9 cellular contexts compared by ENCODE assay signal in the genomic region with DNA sequence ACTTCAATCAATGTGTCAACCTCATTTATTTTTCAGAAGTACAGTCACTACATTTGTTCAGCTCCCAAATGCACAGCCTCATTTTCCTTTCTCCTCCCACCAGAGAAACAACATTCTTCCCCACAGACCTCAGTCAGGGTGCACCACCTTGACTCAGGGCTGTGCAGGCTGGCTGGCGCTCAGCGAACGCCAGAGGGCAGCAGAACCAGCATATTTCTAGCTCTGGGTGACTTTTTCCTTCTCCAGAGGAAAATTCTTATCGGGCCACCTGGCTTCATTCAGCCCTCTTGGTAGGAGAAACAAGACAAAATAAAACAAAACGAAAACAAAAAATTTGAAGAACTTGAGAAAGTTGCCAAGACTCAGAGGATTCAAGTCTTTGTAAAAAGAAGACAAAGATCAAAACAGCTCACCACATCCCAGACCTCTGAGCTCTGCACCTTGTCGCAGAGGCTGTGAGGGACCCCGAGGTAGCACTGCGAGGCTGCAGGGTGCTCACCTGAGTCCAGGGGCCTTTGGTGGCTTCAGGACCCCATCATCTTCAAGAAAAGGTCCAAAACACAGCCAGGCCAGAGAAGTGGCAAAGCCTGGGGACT. TPM values are rescaled to one million over a fixed set of nuclear protein-coding genes. Genes with fewer than 3 reads are reported as not detected.
DNase-seq lines count a peak whose midpoint lies in the region; ATAC-seq, FAIRE-seq and TF ChIP-seq lines count a peak whose summit lies in the region.
"Had no signal": no experiment of that assay in that cellular context is flagged by ENCODE, and none has a peak within 500 bp of the region (broad histone marks: within the 10 kb centered on the region; RNA-seq: fewer than 3 reads in every experiment).

No MANE protein-coding gene starts in this region.

- WGBS in pancreas, 2 donors: 35% methylated on average over 8 of the region's 8 CpGs

- H3K4me3 Mint-ChIP-seq in activated T-cell treated with anti-CD3 and anti-CD28 coated beads, Interleukin-2, amount 50 U/mL, for 4 hours: no peak overlapping the region
- no peak overlapping the region for H3K4me3 Mint-ChIP-seq in activated T-helper 1 cell treated with anti-CD3 and anti-CD28 coated beads, Interleukin-12 subunit alpha, Interleukin-12 subunit beta, Interleukin-2, Interleukin-4 antibody, amounts not matched to agents 30 ng/mL and 10 ng/mL and 1 ng/mL, durations not matched to agents 14 hours and 24 hours and 36 hours

- no peaks in the 10 kb centered on the region for H3K4me1 Mint-ChIP-seq in activated T-cell treated with anti-CD3 and anti-CD28 coated beads, Interleukin-2, amount 50 U/mL, for 4 hours (ENCODE audit: low read depth)
- H3K4me1 Mint-ChIP-seq in activated T-helper 1 cell treated with anti-CD3 and anti-CD28 coated beads, Interleukin-12 subunit alpha, Interleukin-12 subunit beta, Interleukin-2, Interleukin-4 antibody, amounts not matched to agents 30 ng/mL and 10 ng/mL and 1 ng/mL, durations not matched to agents 14 hours and 24 hours and 36 hours (ENCODE audit: low read depth): peaks cover 5% of the 10 kb centered on the region

- H3K27ac ChIP-seq in pancreas: no peak overlapping the region

- peaks cover 0 to 11% (median 4%) of the 10 kb centered on the region in 3 donors for H3K4me1 ChIP-seq in pancreas

- H3K9me3 Mint-ChIP-seq in activated T-cell treated with anti-CD3 and anti-CD28 coated beads, Interleukin-2, amount 50 U/mL, for 4 hours: no peaks in the 10 kb centered on the region
- H3K9me3 Mint-ChIP-seq in activated T-helper 1 cell treated with anti-CD3 and anti-CD28 coated beads, Interleukin-12 subunit alpha, Interleukin-12 subunit beta, Interleukin-2, Interleukin-4 antibody, amounts not matched to agents 30 ng/mL and 10 ng/mL and 1 ng/mL, durations not matched to agents 14 hours and 24 hours and 36 hours: no peaks in the 10 kb centered on the region

- no peaks in the 10 kb centered on the region for H3K9me3 ChIP-seq in pancreas

- DNase-seq in EH (ENCODE audit: low read depth) (peak; percentile 49), NCI-H774 (lab: John Stamatoyannopoulos, UW) (peak; percentile 84), foreskin fibroblast (peak; percentile 4 to 47), pancreas (peak; percentile 52 to 87 (median 74))
- peak; percentile 10 for DNase-seq in activated T-cell treated with anti-CD3 and anti-CD28 coated beads, Interleukin-2, amount 50 U/mL, for 4 hours
- DNase-seq in activated T-helper 1 cell treated with anti-CD3 and anti-CD28 coated beads, Interleukin-12 subunit alpha, Interleukin-12 subunit beta, Interleukin-2, Interleukin-4 antibody, amounts not matched to agents 30 ng/mL and 10 ng/mL and 1 ng/mL, durations not matched to agents 14 hours and 24 hours and 36 hours (ENCODE audit: low spot score): no peak

- TF ChIP-seq CTCF in foreskin fibroblast (IDR thresholded peaks at IDR 0.05; ENCODE audit: low read depth, low read length): peak; percentile 78
- peak; percentile 81 to 86 (median 84) for TF ChIP-seq CTCF in pancreas (IDR thresholded peaks at IDR 0.05)

- intact Hi-C loops in pancreas (cut with DNase I): loop anchor here in 2 of 3 donors (5.0 to 10.0 kb wide), 2 partner anchors 664 to 671 kb away; no protein-coding TSS in a partner anchor
- intact Hi-C loops in activated T-helper 1 cell treated with anti-CD3 and anti-CD28 coated beads, Interleukin-12 subunit alpha, Interleukin-12 subunit beta, Interleukin-2, Interleukin-4 antibody, amounts not matched to agents 30 ng/mL and 10 ng/mL and 1 ng/mL, durations not matched to agents 14 hours and 24 hours and 36 hours (cut with micrococcal nuclease): no loop called here

- peaks cover 9% of the 10 kb centered on the region for H3K27me3 Mint-ChIP-seq in activated T-cell treated with anti-CD3 and anti-CD28 coated beads, Interleukin-2, amount 50 U/mL, for 4 hours (ENCODE audit: low read depth)
- peaks cover 4% of the 10 kb centered on the region for H3K27me3 Mint-ChIP-seq in activated T-helper 1 cell treated with anti-CD3 and anti-CD28 coated beads, Interleukin-12 subunit alpha, Interleukin-12 subunit beta, Interleukin-2, Interleukin-4 antibody, amounts not matched to agents 30 ng/mL and 10 ng/mL and 1 ng/mL, durations not matched to agents 14 hours and 24 hours and 36 hours (ENCODE audit: insufficient read depth)

- no peak overlapping the region for H3K4me3 ChIP-seq in foreskin fibroblast (ENCODE audit: low read depth in 1 of 2, low read length in 2 of 2)
- no peak overlapping the region for H3K4me3 ChIP-seq in pancreas

- H3K27ac Mint-ChIP-seq in activated T-helper 1 cell treated with anti-CD3 and anti-CD28 coated beads, Interleukin-12 subunit alpha, Interleukin-12 subunit beta, Interleukin-2, Interleukin-4 antibody, amounts not matched to agents 30 ng/mL and 10 ng/mL and 1 ng/mL, durations not matched to agents 14 hours and 24 hours and 36 hours: no peak overlapping the region

- no peaks in the 10 kb centered on the region for H3K36me3 ChIP-seq in pancreas

- peak; percentile 69 for ATAC-seq in HG03432 (IDR thresholded peaks at IDR 0.05; ENCODE audit: unreplicated experiment)
- peak in 1 of 2 donors; percentile 59 for ATAC-seq in activated T-cell treated with anti-CD3 and anti-CD28 coated beads, Interleukin-2, amount 50 U/mL, for 4 hours
- ATAC-seq in pancreas: peak; percentile 74 to 88 (median 86)
- no peak for ATAC-seq in GM21447 (IDR thresholded peaks at IDR 0.05; ENCODE audit: unreplicated experiment)

- no peaks in the 10 kb centered on the region for H3K27me3 ChIP-seq in pancreas

- FAIRE-seq in pancreas (lab: Jason Lieb, UNC): no peak
- FAIRE-seq: TTC549 had no signal

- H3K36me3 Mint-ChIP-seq in activated T-cell treated with anti-CD3 and anti-CD28 coated beads, Interleukin-2, amount 50 U/mL, for 4 hours (ENCODE audit: insufficient read depth): no peaks in the 10 kb centered on the region
- H3K36me3 Mint-ChIP-seq in activated T-helper 1 cell treated with anti-CD3 and anti-CD28 coated beads, Interleukin-12 subunit alpha, Interleukin-12 subunit beta, Interleukin-2, Interleukin-4 antibody, amounts not matched to agents 30 ng/mL and 10 ng/mL and 1 ng/mL, durations not matched to agents 14 hours and 24 hours and 36 hours (ENCODE audit: low read depth): no peaks in the 10 kb centered on the region

RNA-seq across cellular contexts. Expression of gene PAH, which starts 33.7 kb away (rescaled TPM):
- total RNA-seq in activated T-cell treated with anti-CD3 and anti-CD28 coated beads, Interleukin-2, amount 50 U/mL, for 4 hours: under 1 TPM; 0.32 to 0.71 (median 0.46) TPM
- total RNA-seq in pancreas: 10 to 100 TPM in 4 of 6 donors, 1 to 10 TPM in 2; 5.9 to 27.4 (median 11.5) TPM
- polyA plus RNA-seq in pancreas: 10 to 100 TPM; 42.0 to 89.3 TPM
- total RNA-seq in activated T-helper 1 cell treated with anti-CD3 and anti-CD28 coated beads, Interleukin-12 subunit alpha, Interleukin-12 subunit beta, Interleukin-2, Interleukin-4 antibody, amounts not matched to agents 30 ng/mL and 10 ng/mL and 1 ng/mL, durations not matched to agents 14 hours and 24 hours and 36 hours: not detected in 2 replicates
